20 cellular contexts compared by ENCODE assay signal in the genomic region with DNA sequence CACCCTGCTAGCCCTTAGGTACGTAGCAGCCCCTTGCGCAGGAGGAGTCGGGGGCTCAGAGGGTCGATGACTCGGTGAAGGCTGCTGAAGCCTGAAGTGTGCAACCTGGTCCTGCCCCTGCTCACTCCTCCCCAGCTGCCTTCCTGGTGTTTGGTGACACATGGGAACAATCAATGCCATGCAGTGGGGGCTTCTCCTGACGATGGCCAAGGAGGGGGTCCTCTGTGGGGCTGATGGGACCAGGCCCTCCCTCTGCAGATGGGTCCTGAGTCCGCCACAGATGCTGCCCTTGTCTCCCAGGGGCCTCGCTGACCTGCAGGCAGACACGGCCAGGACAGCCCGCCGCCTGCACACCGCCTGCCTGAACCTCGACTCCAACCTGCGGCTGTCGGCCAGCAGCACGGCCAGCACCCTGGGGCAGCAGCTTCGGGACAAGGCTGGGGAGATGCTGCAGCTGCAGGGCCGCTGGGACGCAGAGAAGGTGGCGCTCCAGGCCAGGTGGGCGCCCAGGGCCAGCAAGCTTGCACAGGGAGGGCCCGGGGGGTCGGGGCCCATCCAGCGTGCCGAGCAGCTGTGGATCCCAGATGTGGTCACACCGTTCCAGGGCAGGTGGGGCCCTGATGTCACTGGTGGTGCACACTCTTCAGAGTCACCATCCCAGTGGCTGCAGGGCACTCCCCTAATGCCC. TPM values are rescaled to one million over a fixed set of nuclear protein-coding genes. Genes with fewer than 3 reads are reported as not detected.
A peak's percentile ranks its signal among the peaks of the same experiment; 100 is the strongest.
DNase-seq lines count a peak whose midpoint lies in the region; ATAC-seq and TF ChIP-seq lines count a peak whose summit lies in the region.
"Had no signal": no experiment of that assay in that cellular context is flagged by ENCODE, and none has a peak within 500 bp of the region (broad histone marks: within the 10 kb centered on the region; RNA-seq: fewer than 3 reads in every experiment).

No MANE protein-coding gene starts in this region.

- H3K9me2 ChIP-seq in SK-N-SH, result no peaks in the 10 kb centered on the region

- H3K79me2 ChIP-seq in SK-N-SH (ENCODE audit: insufficient read depth), result no peaks in the 10 kb centered on the region

- no peak overlapping the region for H3K4me2 ChIP-seq in SK-N-SH

- H3F3A ChIP-seq in SK-N-SH (replicated peaks; ENCODE audit: insufficient read depth), result peaks cover 5% of the 10 kb centered on the region

- H3K27me3 Mint-ChIP-seq in activated CD4-positive, alpha-beta memory T cell treated with anti-CD3 and anti-CD28 coated beads for 36 hours, result peaks cover 11% of the 10 kb centered on the region
- peaks cover 35% of the 10 kb centered on the region for H3K27me3 Mint-ChIP-seq in nephron progenitor cell (ENCODE audit: low read depth, poor library complexity)
- H3K27me3 Mint-ChIP-seq: activated CD4-positive, alpha-beta T cell treated with anti-CD3 and anti-CD28 coated beads for 36 hours; activated naive CD8-positive, alpha-beta T cell had no signal

- no peak for TF ChIP-seq CTCF in SK-N-SH (IDR thresholded peaks at IDR 0.05)
- TF ChIP-seq CTCF in nephron progenitor cell (IDR thresholded peaks at IDR 0.05), result no peak

- no peak overlapping the region for H2AFZ ChIP-seq in SK-N-SH (ENCODE audit: low read depth)

- H3K36me3 ChIP-seq in SK-N-SH (replicated peaks in 1 of 2; ENCODE audit: control insufficient read depth in 1 of 2, insufficient read depth in 2 of 2, low read length in 1 of 2), result no peaks in the 10 kb centered on the region
- H3K36me3 ChIP-seq: SJSA1, thoracic aorta had no signal

- H3K27ac ChIP-seq in SK-N-SH (ENCODE audit: low read depth in 2 of 2, low read length in 1 of 2), result no peak overlapping the region
- H3K27ac ChIP-seq: 22Rv1, SJSA1, thoracic aorta had no signal

- no peaks in the 10 kb centered on the region for H3K9me3 Mint-ChIP-seq in activated CD4-positive, alpha-beta memory T cell treated with anti-CD3 and anti-CD28 coated beads for 36 hours
- H3K9me3 Mint-ChIP-seq in nephron progenitor cell, result peaks cover 6% of the 10 kb centered on the region

- CTCF ChIA-PET in SK-N-SH (lab: Yijun Ruan, JAX), result interaction anchor here (1.2 kb wide), 1 partner anchor 17 kb away, joined by 5 read pairs; no protein-coding TSS in a partner anchor
- CTCF ChIA-PET in activated CD4-positive, alpha-beta memory T cell treated with anti-CD3 and anti-CD28 coated beads for 36 hours (lab: Charles Lee), result no interaction called here

- no peaks in the 10 kb centered on the region for H3K9me3 ChIP-seq in SK-N-SH
- H3K9me3 ChIP-seq: thoracic aorta had no signal

- no peak overlapping the region for H3K4me3 Mint-ChIP-seq in activated CD4-positive, alpha-beta memory T cell treated with anti-CD3 and anti-CD28 coated beads for 36 hours
- H3K4me3 Mint-ChIP-seq in nephron progenitor cell, result no peak overlapping the region
- H3K4me3 Mint-ChIP-seq: activated CD4-positive, alpha-beta T cell treated with anti-CD3 and anti-CD28 coated beads for 36 hours; activated naive CD8-positive, alpha-beta T cell; brain had no signal

- H3K4me3 ChIP-seq in SK-N-SH (ENCODE audit: low read depth in 2 of 2, low read length in 1 of 2), result no peak overlapping the region
- H3K4me3 ChIP-seq: SJSA1, thoracic aorta had no signal

- H3K27me3 ChIP-seq in SK-N-SH (ENCODE audit: insufficient read depth), result no peaks in the 10 kb centered on the region; the same call in 1 of the 2 replicates
- H3K27me3 ChIP-seq: SJSA1 had no signal

- in situ Hi-C loops in ACHN (cut with HindIII; ENCODE audit: low pct_ligation_motif_present, low pct_unique_long_range_greater_than_20kb, low sequenced_read_pairs), result no loop called here

- 47% methylated on average over 6 of the region's 26 CpGs for WGBS in SK-N-SH (ENCODE audit: low lambda C conversion rate)

- TF ChIP-seq RAD21 in SK-N-SH (IDR thresholded peaks at IDR 0.05; ENCODE audit: low read length), result no peak

- H3K4me1 Mint-ChIP-seq in activated CD4-positive, alpha-beta memory T cell treated with anti-CD3 and anti-CD28 coated beads for 36 hours (ENCODE audit: low read depth), result no peaks in the 10 kb centered on the region
- peaks cover 14% of the 10 kb centered on the region for H3K4me1 Mint-ChIP-seq in nephron progenitor cell
- H3K4me1 Mint-ChIP-seq: activated CD4-positive, alpha-beta T cell treated with anti-CD3 and anti-CD28 coated beads for 36 hours had no signal

- no peak for ATAC-seq in SK-N-SH treated with all-trans-retinoic acid at 6 μM for 48 hours
- no peak for ATAC-seq in left lobe of liver
- no peak for ATAC-seq in sciatic nerve
- ATAC-seq: activated CD4-positive, alpha-beta T cell treated with anti-CD3 and anti-CD28 coated beads for 36 hours had no signal

- POLR2A ChIA-PET in SK-N-SH (lab: Yijun Ruan, JAX), result no interaction called here
- POLR2A ChIA-PET in activated CD4-positive, alpha-beta memory T cell treated with anti-CD3 and anti-CD28 coated beads for 36 hours (lab: Charles Lee), result no interaction called here

- intact Hi-C loops in activated CD4-positive, alpha-beta memory T cell treated with anti-CD3 and anti-CD28 coated beads for 36 hours (cut with micrococcal nuclease), result no loop called here
- intact Hi-C loops in sciatic nerve (cut with DNase I), result no loop called here

- H4K20me1 ChIP-seq in SK-N-SH (ENCODE audit: insufficient read depth), result no peaks in the 10 kb centered on the region

- no peak overlapping the region for H3K27ac Mint-ChIP-seq in activated CD4-positive, alpha-beta memory T cell treated with anti-CD3 and anti-CD28 coated beads for 36 hours
- no peak overlapping the region for H3K27ac Mint-ChIP-seq in nephron progenitor cell
- H3K27ac Mint-ChIP-seq: activated CD4-positive, alpha-beta T cell treated with anti-CD3 and anti-CD28 coated beads for 36 hours; activated naive CD8-positive, alpha-beta T cell; progenitor cell of endocrine pancreas had no signal

- no peaks in the 10 kb centered on the region for H3K36me3 Mint-ChIP-seq in activated CD4-positive, alpha-beta memory T cell treated with anti-CD3 and anti-CD28 coated beads for 36 hours
- H3K36me3 Mint-ChIP-seq in nephron progenitor cell (ENCODE audit: low read depth), result no peaks in the 10 kb centered on the region
- H3K36me3 Mint-ChIP-seq: activated naive CD8-positive, alpha-beta T cell; brain had no signal

- peaks cover 0 to 8% of the 10 kb centered on the region in 2 experiments; a peak in 1 of 4 replicates for H3K4me1 ChIP-seq in SK-N-SH (ENCODE audit: control insufficient read depth in 1 of 2, insufficient read depth in 2 of 2, low read depth in 1 of 2, low read length in 1 of 2)
- H3K4me1 ChIP-seq: SJSA1 had no signal

- H3K9ac ChIP-seq in SK-N-SH, result no peak overlapping the region

- TF ChIP-seq EP300 in SK-N-SH (IDR thresholded peaks at IDR 0.05; ENCODE audit: borderline replicate concordance in 1 of 2, low read depth in 1 of 2, low read length in 1 of 2), result no peak

- peak; percentile 29 for DNase-seq in SK-N-SH
- peak; percentile 1 for DNase-seq in activated CD4-positive, alpha-beta memory T cell treated with anti-CD3 and anti-CD28 coated beads for 36 hours
- peak; percentile 37 for DNase-seq in left lobe of liver (ENCODE audit: low spot score)
- peak; percentile 45 for DNase-seq in sciatic nerve (ENCODE audit: low spot score)
- no peak for DNase-seq in ACHN
- DNase-seq in nephron progenitor cell, result no peak
- no peak for DNase-seq in germinal center (ENCODE audit: low spot score)
- DNase-seq: activated CD4-positive, alpha-beta T cell treated with anti-CD3 and anti-CD28 coated beads for 36 hours; DMS153; foreskin melanocyte; NCI-H69; T1000 had no signal

TF ChIP-seq in SK-N-SH, 30 proteins besides CTCF, POLR2A, EP300 and RAD21 (continues in another document):
- TF ChIP-seq GABPA (IDR thresholded peaks at IDR 0.05; ENCODE audit: low read depth), result no peak
- TF ChIP-seq FOSL2 (IDR thresholded peaks at IDR 0.05; ENCODE audit: borderline replicate concordance, low read depth), result no peak
- TF ChIP-seq FOXJ3 (CRISPR knock-in tag; IDR thresholded peaks at IDR 0.05), result no peak
- no peak for TF ChIP-seq GATA2 (CRISPR knock-in tag; IDR thresholded peaks at IDR 0.05)
- TF ChIP-seq, protein P1, sequence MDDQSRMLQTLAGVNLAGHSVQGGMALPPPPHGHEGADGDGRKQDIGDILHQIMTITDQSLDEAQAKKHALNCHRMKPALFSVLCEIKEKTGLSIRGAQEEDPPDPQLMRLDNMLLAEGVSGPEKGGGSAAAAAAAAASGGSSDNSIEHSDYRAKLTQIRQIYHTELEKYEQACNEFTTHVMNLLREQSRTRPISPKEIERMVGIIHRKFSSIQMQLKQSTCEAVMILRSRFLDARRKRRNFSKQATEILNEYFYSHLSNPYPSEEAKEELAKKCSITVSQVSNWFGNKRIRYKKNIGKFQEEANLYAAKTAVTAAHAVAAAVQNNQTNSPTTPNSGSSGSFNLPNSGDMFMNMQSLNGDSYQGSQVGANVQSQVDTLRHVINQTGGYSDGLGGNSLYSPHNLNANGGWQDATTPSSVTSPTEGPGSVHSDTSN (IDR thresholded peaks at IDR 0.05), result no peak
- no peak for TF ChIP-seq RXRA (IDR thresholded peaks at IDR 0.05; ENCODE audit: borderline replicate concordance, low read depth)

TF ChIP-seq in SK-N-SH treated with all-trans-retinoic acid at 6 μM for 48 hours, 23 proteins besides CTCF, POLR2A, EP300 and RAD21 (continues in another document):
- TF ChIP-seq GLIS3 (CRISPR knock-in tag; IDR thresholded peaks at IDR 0.05) (no peak), ARNTL (CRISPR knock-in tag; IDR thresholded peaks at IDR 0.05; ENCODE audit: borderline replicate concordance, low read depth) (no peak), ZFP30 (CRISPR knock-in tag; IDR thresholded peaks at IDR 0.05) (no peak), OSR1 (CRISPR knock-in tag; IDR thresholded peaks at IDR 0.05) (no peak), ESRRG (CRISPR knock-in tag; IDR thresholded peaks at IDR 0.05) (no peak), SNAI2 (CRISPR knock-in tag; IDR thresholded peaks at IDR 0.05) (no peak)

RNA-seq across cellular contexts. Expression of gene CROCC2, which starts 24.6 kb away (rescaled TPM):
- polyA plus RNA-seq in SK-N-SH (2012; rRNA removed), result not detected in 2 replicates
- polyA plus RNA-seq in SK-N-SH (2012; cell fraction: cytosol; rRNA removed), result not detected in 2 replicates
- polyA plus RNA-seq in SK-N-SH (2012; cell fraction: nucleus; rRNA removed), result 0.01 and 0.06 TPM in 2 replicates
- total RNA-seq in activated CD4-positive, alpha-beta memory T cell treated with anti-CD3 and anti-CD28 coated beads for 36 hours, result not detected
- total RNA-seq in left lobe of liver, result 0.05 TPM
- total RNA-seq in sciatic nerve, result 0.18 TPM
- total RNA-seq: activated CD4-positive, alpha-beta T cell treated with anti-CD3 and anti-CD28 coated beads for 36 hours; epithelial cell of proximal tubule; SJSA1; thoracic aorta had no signal

RNA-seq across cellular contexts. Expression of gene MAB21L4, which starts 34.8 kb away (rescaled TPM):
- polyA plus RNA-seq in SK-N-SH (2012; rRNA removed), result not detected in 2 replicates
- polyA plus RNA-seq in SK-N-SH (2012; cell fraction: cytosol; rRNA removed), result not detected in 2 replicates
- polyA plus RNA-seq in SK-N-SH (2012; cell fraction: nucleus; rRNA removed), result not detected in 2 replicates
- not detected for total RNA-seq in activated CD4-positive, alpha-beta memory T cell treated with anti-CD3 and anti-CD28 coated beads for 36 hours
- total RNA-seq in left lobe of liver (19.3 TPM), sciatic nerve (not detected)
- total RNA-seq: activated CD4-positive, alpha-beta T cell treated with anti-CD3 and anti-CD28 coated beads for 36 hours; thoracic aorta had no signal

Comparison
In these comparisons a context has a peak if more than half of its experiments do, and no peak if none do; other contexts are left out.
1. DNase-seq: peak in SK-N-SH (single experiment), activated CD4-positive, alpha-beta memory T cell treated with anti-CD3 and anti-CD28 coated beads for 36 hours (single experiment), left lobe of liver (single experiment) and sciatic nerve (single experiment); none in ACHN (single experiment), nephron progenitor cell (single experiment) and germinal center (single experiment).
2. RNA of gene MAB21L4, which starts 34.8 kb away (total RNA-seq): 19.3 TPM in left lobe of liver (single experiment); not detected in activated CD4-positive, alpha-beta memory T cell treated with anti-CD3 and anti-CD28 coated beads for 36 hours and not detected in sciatic nerve (single experiment); every median in the first group is over 10 times any median in the second.